In the genomic region with DNA sequence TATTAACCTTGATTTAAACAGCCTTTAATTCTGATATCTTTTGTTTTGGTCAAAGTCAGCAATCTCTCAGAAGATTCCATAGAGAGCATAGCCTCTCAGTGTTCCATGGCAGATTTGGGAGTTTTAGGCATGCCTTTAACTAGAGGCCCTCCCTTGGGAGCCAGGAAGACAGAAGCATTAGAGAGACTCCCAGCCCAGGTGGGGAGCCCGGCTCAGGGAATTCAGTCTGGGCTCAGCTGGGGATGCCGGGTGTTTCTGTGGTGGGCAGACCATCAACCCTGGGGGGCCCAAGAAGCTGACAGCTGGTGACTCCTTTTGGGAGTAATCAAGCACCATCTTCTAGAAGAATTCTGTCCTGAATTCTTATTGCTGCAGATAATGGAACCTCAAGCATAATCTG, we compare ENCODE assay signal across 30 cellular contexts.
"Had no signal": no experiment of that assay in that cellular context is flagged by ENCODE, and none has a peak within 500 bp of the region (broad histone marks: within the 10 kb centered on the region; RNA-seq: fewer than 3 reads in every experiment).

No MANE protein-coding gene starts in this region.

- H3K4me1 ChIP-seq: foreskin keratinocyte, gastroesophageal sphincter, heart right ventricle, parathyroid adenoma, right atrium auricular region, stomach, testis, tibial artery had no signal

- H3K27ac ChIP-seq: dorsolateral prefrontal cortex, epithelial cell of prostate, foreskin keratinocyte, gastroesophageal sphincter, heart right ventricle, lower lobe of right lung, neutrophil, parathyroid adenoma, right atrium auricular region, stomach, testis, tibial artery had no signal

- H3K27me3 ChIP-seq: dorsolateral prefrontal cortex, foreskin keratinocyte, gastroesophageal sphincter, neutrophil, right atrium auricular region, stomach, testis, tibial artery had no signal

- H3K36me3 ChIP-seq: gastroesophageal sphincter, heart right ventricle, lower lobe of right lung, neutrophil, right atrium auricular region, stomach, tibial artery had no signal

- FAIRE-seq: colon, keratinocyte had no signal

- ATAC-seq: esophagus mucosa; foreskin keratinocyte; gastroesophageal sphincter; heart right ventricle; left ventricle myocardium superior; lower lobe of right lung; mucosa of descending colon; natural killer cell treated with Interleukin-12 subunit alpha and Interleukin-12 subunit beta and Interleukin-15 and Interleukin-18, amount 100 ng/mL, for 72 hours; sciatic nerve had no signal

- DNase-seq: dorsolateral prefrontal cortex; effector CD8-positive, alpha-beta T cell; endodermal cell; foreskin keratinocyte; heart right ventricle; hippocampal formation; left ventricle myocardium superior; lower lobe of right lung; mesenchymal stem cell; mucosa of descending colon; naive B cell; stimulated activated CD4-positive, alpha-beta T cell treated with anti-CD3 and anti-CD28 coated beads, Interleukin-12 subunit alpha, Interleukin-12 subunit beta, amount 100 ng/mL, for 4 hours; stimulated activated CD4-positive, alpha-beta T cell treated with anti-CD3 and anti-CD28 coated beads, Interleukin-1b, Interleukin-23, amount 100 ng/mL, for 48 hours; stimulated activated CD4-positive, alpha-beta T cell treated with anti-CD3 and anti-CD28 coated beads, Interleukin-4, amount 100 ng/mL, for 1 hour; stimulated activated CD8-positive, alpha-beta memory T cell treated with anti-CD3 and anti-CD28 coated beads, Interleukin-4, amount 100 ng/mL, for 48 hours; stimulated activated naive CD4-positive, alpha-beta T cell treated with Interleukin-2 at 50 U/mL for 16 hours; stomach; testis; tibial artery had no signal

- H3K9me3 ChIP-seq: gastroesophageal sphincter, heart right ventricle, lower lobe of right lung, mucosa of descending colon, neutrophil, right atrium auricular region, stomach, testis, tibial artery had no signal

- H3K4me3 ChIP-seq: dorsolateral prefrontal cortex, gastroesophageal sphincter, heart right ventricle, lower lobe of right lung, mucosa of descending colon, right atrium auricular region, smooth muscle cell, stomach, testis, tibial artery had no signal
